Comparison of ENCODE assay signal across 8 cellular contexts in the genomic region with DNA sequence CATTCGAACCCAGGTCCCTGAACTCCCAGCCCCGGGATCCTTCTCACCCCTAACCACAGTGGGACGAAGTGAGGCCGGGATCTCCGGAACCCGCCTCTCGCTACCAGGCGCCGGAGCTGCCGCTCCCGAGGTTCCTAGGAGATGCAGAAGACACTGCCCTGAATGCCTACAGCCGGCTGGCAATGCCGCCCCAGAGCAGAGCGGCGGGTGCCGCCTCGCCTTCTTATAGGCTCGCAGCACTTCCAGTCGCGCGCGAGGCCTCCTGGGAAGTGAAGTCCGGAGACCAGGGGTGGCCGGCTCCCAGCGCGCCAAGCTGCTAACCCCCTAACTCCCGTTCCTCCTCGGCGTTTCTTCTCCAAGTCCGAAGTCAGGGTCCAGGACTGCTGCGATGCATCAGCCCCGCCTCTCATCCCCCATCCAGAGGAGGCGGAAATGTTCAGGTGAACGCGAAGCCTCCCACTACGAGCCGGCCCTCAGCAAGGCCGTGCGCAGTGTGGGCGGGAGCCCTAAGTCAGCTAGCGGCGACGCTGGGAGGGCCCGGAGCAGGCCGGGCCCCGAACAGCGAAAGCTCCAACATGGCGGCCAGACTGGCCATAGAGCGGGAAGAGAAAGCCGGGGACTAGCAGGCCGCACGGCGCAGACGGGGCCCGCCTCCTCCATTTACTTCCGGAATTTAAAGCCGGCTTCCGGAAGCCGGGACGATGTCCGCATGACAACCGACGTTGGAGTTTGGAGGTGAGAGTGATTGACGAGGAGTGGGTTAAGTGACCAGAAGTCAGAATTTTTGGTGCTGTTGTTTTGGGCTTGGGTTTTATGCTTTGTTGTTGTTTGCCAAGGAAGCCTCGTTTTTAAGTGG. TPM values are rescaled to one million over a fixed set of nuclear protein-coding genes. Genes with fewer than 3 reads are reported as not detected.
A peak's percentile ranks its signal among the peaks of the same experiment; 100 is the strongest.
DNase-seq lines count a peak whose midpoint lies in the region; ATAC-seq, FAIRE-seq and TF ChIP-seq lines count a peak whose summit lies in the region.

TSS of gene CYB561A3 (minus strand) at position 197 of the 856 bp plus-strand sequence. CDS start 5,169 bp downstream, outside the sequence.
TSS of gene TMEM138 (plus strand) at position 689 of the 856 bp plus-strand sequence. CDS start 2,017 bp downstream, outside the sequence.

- peak within 1 kb of the TSS; percentile 90 to 97 for H3K9ac ChIP-seq in mucosa of rectum (ENCODE audit: low read depth in 1 of 2, low read length in 2 of 2)

- H3K27ac ChIP-seq in mucosa of rectum (ENCODE audit: low read depth in 2 of 2, low read length in 2 of 2), result peak within 1 kb of the TSS; percentile 100

- H3K27me3 ChIP-seq in mucosa of rectum (ENCODE audit: control insufficient read depth in 2 of 2, insufficient read depth in 2 of 2, low read length in 2 of 2), result no peaks in the 10 kb centered on the region

- H3K36me3 ChIP-seq in mucosa of rectum (ENCODE audit: control insufficient read depth in 2 of 2, insufficient read depth in 2 of 2, low read length in 2 of 2), result peaks cover 16 to 20% of the 10 kb centered on the region in 2 donors

- peaks cover 18 to 36% of the 10 kb centered on the region in 2 donors for H3K4me1 ChIP-seq in mucosa of rectum (ENCODE audit: control insufficient read depth in 2 of 2, insufficient read depth in 2 of 2, low read length in 2 of 2)

- peak within 1 kb of the TSS; percentile 76 for H3K4me3 ChIP-seq in epithelial cell of proximal tubule (ENCODE audit: low read depth, low read length)
- H3K4me3 ChIP-seq in mucosa of rectum (ENCODE audit: low read length in 2 of 2), result peak within 1 kb of the TSS; percentile 79 to 88

- no peak for FAIRE-seq in D721Med (lab: Jason Lieb, UNC)

- ATAC-seq in GM21515 (IDR thresholded peaks at IDR 0.05; ENCODE audit: unreplicated experiment), result peak; percentile 85

- H3K9me3 ChIP-seq in mucosa of rectum (ENCODE audit: control insufficient read depth in 2 of 2, low read length in 2 of 2), result no peaks in the 10 kb centered on the region

- TF ChIP-seq CTCF in D721Med (IDR thresholded peaks at IDR 0.05; ENCODE audit: insufficient read depth, missing control alignments), result no peak
- no peak for TF ChIP-seq CTCF in epithelial cell of proximal tubule (conservative IDR thresholded peaks at IDR 0.05; ENCODE audit: low read depth, low read length)

- DNase-seq in D721Med (ENCODE audit: insufficient read length, low spot score) (peak; percentile 83), HuH-7.5 (ENCODE audit: low spot score) (peak; percentile 99), OCI-M2 (lab: John Stamatoyannopoulos, UW; ENCODE audit: unreplicated experiment) (peak; percentile 63), activated T-cell treated with anti-CD3 and anti-CD28 coated beads for 48 hours (ENCODE audit: low read depth) (peak; percentile 92), epithelial cell of proximal tubule (ENCODE audit: low read depth) (peak; percentile 56)
- DNase-seq in stimulated activated CD8-positive, alpha-beta memory T cell treated with anti-CD3 and anti-CD28 coated beads, Interleukin-4, amount 100 ng/mL, for 48 hours, result peak; percentile 93

RNA-seq across cellular contexts. Expression of gene CYB561A3, which starts in this region (rescaled TPM):
- 22.1 and 42.0 TPM in 2 replicates for total RNA-seq in epithelial cell of proximal tubule

RNA-seq across cellular contexts. Expression of gene TMEM138, which starts in this region (rescaled TPM):
- total RNA-seq in epithelial cell of proximal tubule, result 21.7 and 21.9 TPM in 2 replicates

Comparison
In these comparisons a context has a peak if more than half of its experiments do, and no peak if none do; other contexts are left out.
1. Peak in every context shown above with its lines: DNase-seq, ATAC-seq, H3K4me3 ChIP-seq and H3K27ac ChIP-seq.